In the genomic region with DNA sequence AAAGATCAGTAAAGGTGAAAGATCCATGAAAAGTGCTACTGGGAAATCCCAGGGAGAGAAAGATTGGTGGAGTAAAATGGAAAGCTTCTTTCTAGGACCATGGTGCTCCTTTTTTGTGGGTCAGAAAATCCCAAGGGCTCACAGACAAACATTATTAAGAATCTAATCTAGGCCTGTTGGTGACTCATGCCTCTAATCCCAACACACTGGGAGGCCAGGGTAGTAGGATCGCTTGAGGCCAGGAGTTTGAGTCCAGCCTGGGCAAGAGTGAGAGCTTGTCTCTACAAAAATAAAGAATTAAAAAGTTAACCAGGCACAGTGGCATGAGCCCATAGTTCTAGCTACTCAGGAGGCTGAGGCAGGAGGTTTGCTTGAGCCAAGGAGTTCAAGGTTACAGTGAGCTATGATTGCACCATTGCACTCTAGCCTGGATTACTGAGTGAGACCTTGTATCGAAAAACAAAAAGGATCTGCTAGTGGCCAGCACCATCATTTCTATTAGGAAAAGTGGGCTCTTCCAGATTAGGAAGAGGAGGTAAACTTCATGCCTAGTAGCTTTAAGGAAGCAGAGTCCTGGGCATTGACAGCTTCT, we compare ENCODE assay signal across 19 cellular contexts. TPM values are rescaled to one million over a fixed set of nuclear protein-coding genes. Genes with fewer than 3 reads are reported as not detected.
DNase-seq lines count a peak whose midpoint lies in the region; ATAC-seq, FAIRE-seq and TF ChIP-seq lines count a peak whose summit lies in the region.
"Had no signal": no experiment of that assay in that cellular context is flagged by ENCODE, and none has a peak within 500 bp of the region (broad histone marks: within the 10 kb centered on the region; RNA-seq: fewer than 3 reads in every experiment).

No MANE protein-coding gene starts in this region.

- H3K4me1 ChIP-seq in K562 (replicated peaks in 1 of 2; ENCODE audit: control insufficient read depth in 2 of 2, insufficient read depth in 2 of 2, low read length in 2 of 2), result no peaks in the 10 kb centered on the region; a peak in 1 of 5 replicates
- peaks cover 20% of the 10 kb centered on the region for H3K4me1 ChIP-seq in foreskin keratinocyte
- H3K4me1 ChIP-seq: Caco-2 had no signal

- no peak for DNase-seq in left ventricle myocardium superior
- DNase-seq in cardiac septum (ENCODE audit: low spot score), result no peak
- peak; percentile 40 for DNase-seq in M059J (ENCODE audit: low read depth)
- DNase-seq in K562 (ENCODE audit: extremely low read depth in 1 of 4, low spot score in 3 of 4), result no peak
- peak; percentile 24 for DNase-seq in stromal cell of bone marrow (ENCODE audit: low read depth)
- DNase-seq in GM19239 (ENCODE audit: insufficient read length, low spot score), result no peak
- DNase-seq in foreskin keratinocyte, result no peak
- DNase-seq: Caco-2; CD4-positive, alpha-beta T cell; DMS153; IMR-90; Karpas-422; NCI-H1105; NCI-H1694; NCI-H2081 treated with DMSO at 0.1 percent for 48 hours; NCI-H524 had no signal

- H3K4me3 ChIP-seq in K562, result no peak overlapping the region
- H3K4me3 ChIP-seq: SJSA1 had no signal

- no peak for TF ChIP-seq POLR2A in K562 (conservative IDR thresholded peaks at IDR 0.05)

- no peaks in the 10 kb centered on the region for H3K9me1 ChIP-seq in K562 (ENCODE audit: control insufficient read depth, insufficient read depth, low read length)

- no peaks in the 10 kb centered on the region for H4K20me1 ChIP-seq in K562 (replicated peaks; ENCODE audit: control insufficient read depth, insufficient read depth, low read length)

- FAIRE-seq in K562 (lab: Jason Lieb, UNC), result no peak
- FAIRE-seq in GM19239 (lab: Jason Lieb, UNC), result no peak
- FAIRE-seq: GM12892 had no signal

- no peak for TF ChIP-seq RAD21 in K562 (CRISPR knock-in tag; conservative IDR thresholded peaks at IDR 0.05 in 1 of 2, IDR thresholded peaks at IDR 0.05 in 1 of 2)

- TF ChIP-seq CTCF in K562 (IDR thresholded peaks at IDR 0.05 in 2 of 3, conservative IDR thresholded peaks at IDR 0.05 in 1 of 3; ENCODE audit: insufficient read depth in 2 of 3, low read depth in 1 of 3, low read length in 3 of 3), result no peak
- no peak for TF ChIP-seq CTCF in foreskin keratinocyte (conservative IDR thresholded peaks at IDR 0.05)

- no TSS peak for BruUV-seq in K562 (replicated peaks; lab: Mats Ljungman, UMichigan)

- H3K9me3 ChIP-seq in K562 (replicated peaks; ENCODE audit: control insufficient read depth, insufficient read depth, low read depth, low read length), result no peaks in the 10 kb centered on the region
- H3K9me3 ChIP-seq: Caco-2, SJSA1 had no signal

- CTCF ChIA-PET in K562 (lab: Yijun Ruan, JAX; ENCODE audit: low intra/inter-chr PET ratio), result no interaction called here

- peak; percentile 23 for ATAC-seq in left ventricle myocardium superior
- ATAC-seq in K562, result no peak; the same call in 2 of the 3 replicates
- no peak for ATAC-seq in foreskin keratinocyte

- no peak overlapping the region for H3K27ac ChIP-seq in K562 (ENCODE audit: extremely low read depth, low read depth, low read length)
- no peak overlapping the region for H3K27ac ChIP-seq in foreskin keratinocyte
- H3K27ac ChIP-seq: HL-60, SJSA1 had no signal

- H3K79me2 ChIP-seq in K562 (ENCODE audit: control insufficient read depth, insufficient read depth, low read length), result no peaks in the 10 kb centered on the region

- intact Hi-C loops in left ventricle myocardium superior (cut with micrococcal nuclease) (no loop called here), cardiac septum (cut with DNase I) (no loop called here), K562 (cut with micrococcal nuclease) (no loop called here)

- no peak overlapping the region for H3K4me2 ChIP-seq in K562 (ENCODE audit: insufficient read depth, low read length)

- H3K27me3 ChIP-seq in K562 (ENCODE audit: control insufficient read depth in 2 of 2, insufficient read depth in 2 of 2, low read length in 2 of 2), result no peaks in the 10 kb centered on the region
- no peaks in the 10 kb centered on the region for H3K27me3 ChIP-seq in foreskin keratinocyte
- H3K27me3 ChIP-seq: SJSA1 had no signal

- 45% methylated on average over 2 of the region's 2 CpGs for WGBS in K562 (ENCODE audit: insufficient coverage, low coverage, missing lambda C conversion rate)

- TF ChIP-seq EP300 in K562 (IDR thresholded peaks at IDR 0.05; ENCODE audit: low read length), result no peak

- in situ Hi-C loops in K562 (cut with MboI), result no loop called here

- H3K36me3 ChIP-seq in K562 (ENCODE audit: control insufficient read depth, insufficient read depth, low read length), result no peaks in the 10 kb centered on the region
- H3K36me3 ChIP-seq: SJSA1 had no signal

- POLR2A ChIA-PET in K562 (lab: Yijun Ruan, JAX), result interaction anchor here (0.6 to 1.4 kb wide), 4 partner anchors 8 to 317 kb away, joined by 3 to 6 read pairs (median 4); no protein-coding TSS in a partner anchor

- H3K9ac ChIP-seq in K562 (ENCODE audit: insufficient read depth in 1 of 2, low read depth in 2 of 2, low read length in 2 of 2), result no peak overlapping the region

- no peak overlapping the region for H2AFZ ChIP-seq in K562 (ENCODE audit: low read depth, low read length)

TF ChIP-seq in K562, 482 proteins besides CTCF, POLR2A, EP300 and RAD21 (continues in another document):
- TF ChIP-seq HDAC1 (IDR thresholded peaks at IDR 0.05) (0 out of 4 replicates have a peak, but pooled peaks of 1 of the 2 experiments have one; percentile 33), KDM2B (CRISPR knock-in tag; IDR thresholded peaks at IDR 0.05) (no peak), GABPB1 (CRISPR knock-in tag; IDR thresholded peaks at IDR 0.05) (no peak), HCFC1 (IDR thresholded peaks at IDR 0.05; ENCODE audit: low read depth, low read length) (no peak), TBL1XR1 (IDR thresholded peaks at IDR 0.05; ENCODE audit: low read length in 2 of 2) (no peak), U2AF1 (optimal IDR thresholded peaks at IDR 0.05; ENCODE audit: low read depth, low read length) (no peak), KLF13 (tag; IDR thresholded peaks at IDR 0.05; ENCODE audit: borderline replicate concordance, low read depth) (no peak)
- TF ChIP-seq, protein P1, sequence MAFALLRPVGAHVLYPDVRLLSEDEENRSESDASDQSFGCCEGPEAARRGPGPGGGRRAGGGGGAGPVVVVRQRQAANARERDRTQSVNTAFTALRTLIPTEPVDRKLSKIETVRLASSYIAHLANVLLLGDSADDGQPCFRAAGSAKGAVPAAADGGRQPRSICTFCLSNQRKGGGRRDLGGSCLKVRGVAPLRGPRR (CRISPR knock-in tag; IDR thresholded peaks at IDR 0.05), result no peak

RNA-seq across cellular contexts. Expression of gene TXNRD1, which starts 43.0 kb away (rescaled TPM):
- total RNA-seq in left ventricle myocardium superior (88.0 TPM), cardiac septum (121 TPM), K562 (2014; rRNA removed) (126 TPM in 2 replicates), K562 (2014; rRNA removed; fragmentation: Illumina TruSeq; extraction: Trizol) (168 and 187 TPM in 2 replicates), K562 (2015; rRNA removed; fragmentation: Illumina TruSeq; extraction: Trizol) (135 and 146 TPM in 2 replicates), K562 (2021) (152 and 169 TPM in 2 replicates), foreskin keratinocyte (110 and 171 TPM in 2 replicates)
- total RNA-seq in M059J (2014; rRNA removed; shearing (Covaris generic)), result 301 and 461 TPM in 2 replicates
- total RNA-seq in K562 (2011; cell fraction: chromatin; rRNA removed; ENCODE audit: low replicate concordance), result 177 and 209 TPM in 2 replicates
- total RNA-seq in K562 (2011; cell fraction: nucleolus; rRNA removed), result 116 and 137 TPM in 2 replicates
- total RNA-seq in K562 (2011; cell fraction: nucleoplasm; rRNA removed), result 187 and 210 TPM in 2 replicates
- polyA plus RNA-seq in K562 (2011; rRNA removed) (160 and 186 TPM in 2 replicates), K562 (2014; fragmentation: Illumina TruSeq; extraction: Trizol) (132 and 136 TPM in 2 replicates), K562 (2014; fragmentation: Nextera tagmentation; extraction: Ambion mirVana) (100 to 1,000 TPM; 114 to 189 TPM), K562 (2014; rRNA removed) (107 and 108 TPM in 2 replicates), foreskin keratinocyte (35.4 and 47.8 TPM in 2 replicates)
- 121 and 153 TPM in 2 replicates for polyA plus RNA-seq in K562 (2011; cell fraction: cytosol; rRNA removed)
- 69.7 and 82.5 TPM in 2 replicates for polyA plus RNA-seq in K562 (2011; cell fraction: nucleus; rRNA removed)
- 74.3 and 119 TPM in 2 replicates for polyA plus RNA-seq in K562 (2012)
- polyA minus RNA-seq in K562 (2011; rRNA and poly(A)+ RNA removed), result 298 and 304 TPM in 2 replicates
- 50.1 and 73.6 TPM in 2 replicates for polyA minus RNA-seq in K562 (2011; cell fraction: cytosol; rRNA and poly(A)+ RNA removed)
- 54.1 and 73.4 TPM in 2 replicates for polyA minus RNA-seq in K562 (2011; cell fraction: nucleus; rRNA and poly(A)+ RNA removed)

RNA-seq across cellular contexts. Expression of gene EID3, which starts 45.0 kb away (rescaled TPM):
- total RNA-seq in left ventricle myocardium superior (0.97 TPM), cardiac septum (2.1 TPM), K562 (2014; rRNA removed) (1.2 TPM in 2 replicates), K562 (2014; rRNA removed; fragmentation: Illumina TruSeq; extraction: Trizol) (3.2 and 3.4 TPM in 2 replicates), K562 (2015; rRNA removed; fragmentation: Illumina TruSeq; extraction: Trizol) (3.5 TPM in 2 replicates), K562 (2021) (1.1 and 1.9 TPM in 2 replicates), foreskin keratinocyte (2.1 TPM in 2 replicates)
- total RNA-seq in M059J (2014; rRNA removed; shearing (Covaris generic)), result 0.10 and 1.0 TPM in 2 replicates
- 20.4 and 74.5 TPM in 2 replicates for total RNA-seq in K562 (2011; cell fraction: chromatin; rRNA removed; ENCODE audit: low replicate concordance)
- 12.2 and 18.6 TPM in 2 replicates for total RNA-seq in K562 (2011; cell fraction: nucleolus; rRNA removed)
- 20.0 and 24.5 TPM in 2 replicates for total RNA-seq in K562 (2011; cell fraction: nucleoplasm; rRNA removed)
- polyA plus RNA-seq in K562 (2011; rRNA removed) (0.41 and 0.42 TPM in 2 replicates), K562 (2014; fragmentation: Illumina TruSeq; extraction: Trizol) (0.10 and 0.24 TPM in 2 replicates), K562 (2014; fragmentation: Nextera tagmentation; extraction: Ambion mirVana) (under 1 TPM; 0.07 to 0.21 TPM), K562 (2014; rRNA removed) (0.41 and 0.78 TPM in 2 replicates), foreskin keratinocyte (0.24 and 0.70 TPM in 2 replicates)
- polyA plus RNA-seq in K562 (2011; cell fraction: cytosol; rRNA removed), result 0.06 and 0.16 TPM in 2 replicates
- polyA plus RNA-seq in K562 (2011; cell fraction: nucleus; rRNA removed), result 1.7 and 1.9 TPM in 2 replicates
- 0.24 and 0.34 TPM in 2 replicates for polyA plus RNA-seq in K562 (2012)
- polyA minus RNA-seq in K562 (2011; rRNA and poly(A)+ RNA removed), result 7.7 and 9.4 TPM in 2 replicates
- polyA minus RNA-seq in K562 (2011; cell fraction: cytosol; rRNA and poly(A)+ RNA removed), result not detected in 2 replicates
- 6.6 and 9.7 TPM in 2 replicates for polyA minus RNA-seq in K562 (2011; cell fraction: nucleus; rRNA and poly(A)+ RNA removed)

Comparison
In these comparisons a context has a peak if more than half of its experiments do, and no peak if none do; other contexts are left out.
1. DNase-seq: peak in M059J (single experiment) and stromal cell of bone marrow (single experiment); none in left ventricle myocardium superior (single experiment), cardiac septum (single experiment), K562 (0 of 4), GM19239 (single experiment) and foreskin keratinocyte (0 of 2).